Comparison of ENCODE assay signal across 17 cellular contexts in genomic region chr17:82156284-82156925, GRCh38. TPM values are rescaled to one million over a fixed set of nuclear protein-coding genes. Genes with fewer than 3 reads are reported as not detected.
DNase-seq lines count a peak whose midpoint lies in the region; ATAC-seq, FAIRE-seq and TF ChIP-seq lines count a peak whose summit lies in the region.
"Had no signal": no experiment of that assay in that cellular context is flagged by ENCODE, and none has a peak within 500 bp of the region (broad histone marks: within the 10 kb centered on the region; RNA-seq: fewer than 3 reads in every experiment).

No MANE protein-coding gene starts in this region.

- H3K4me1 ChIP-seq in BLaER1 (peaks cover 60% of the 10 kb centered on the region), IMR-90 (ENCODE audit: control insufficient read depth, insufficient read depth, low read length) (no peaks in the 10 kb centered on the region), kidney (ENCODE audit: control insufficient read depth in 1 of 2, insufficient read depth in 1 of 2, low read depth in 1 of 2, low read length in 2 of 2) (no peaks in the 10 kb centered on the region)
- H3K4me1 ChIP-seq: HAP-1 had no signal

- no TSS peak for BruUV-seq in IMR-90 (replicated peaks; lab: Mats Ljungman, UMichigan)

- intact Hi-C loops in IMR-90 (cut with micrococcal nuclease) (loop anchor here (10.0 kb wide), 1 partner anchor 192 kb away; the partner anchor contains the start of gene NOTUM), kidney (cut with DNase I) (loop anchor here (10.0 kb wide), 1 partner anchor 122 kb away; the partner anchor contains the start of genes DCXR and RAC3)

- no peak for FAIRE-seq in kidney (lab: Jason Lieb, UNC)
- FAIRE-seq: GM12878 had no signal

- dilution Hi-C loops in IMR-90 (cut with HindIII; ENCODE audit: low sequenced_read_pairs, unreplicated experiment), result no loop called here

- peak overlapping the region; percentile 21 for H3K27ac Mint-ChIP-seq in stimulated activated naive B cell treated with anti-CD40 and anti-IgM and Interleukin-4, amounts not matched to agents 10 μg/mL and 1 μg/mL and 100 μg/mL, for 72 hours
- H3K27ac Mint-ChIP-seq: CD8-positive, alpha-beta T cell had no signal

- H2BK15ac ChIP-seq in IMR-90 (ENCODE audit: low read depth, low read length), result no peak overlapping the region

- H3K27me3 ChIP-seq in BLaER1 (no peaks in the 10 kb centered on the region), IMR-90 (ENCODE audit: control insufficient read depth, insufficient read depth, low read length) (no peaks in the 10 kb centered on the region)

- no peaks in the 10 kb centered on the region for H3K9me3 Mint-ChIP-seq in stimulated activated naive B cell treated with anti-CD40 and anti-IgM and Interleukin-4, amounts not matched to agents 10 μg/mL and 1 μg/mL and 100 μg/mL, for 72 hours
- H3K9me3 Mint-ChIP-seq: CD8-positive, alpha-beta T cell had no signal

- CTCF ChIA-PET in IMR-90 (lab: Yijun Ruan, JAX), result interaction anchor here (2.1 kb wide), 1 partner anchor 126 kb away, joined by 4 read pairs; no protein-coding TSS in a partner anchor

- H3K9ac ChIP-seq in BLaER1, result peak overlapping the region; percentile 9; the same call in 1 of the 2 replicates
- no peak overlapping the region for H3K9ac ChIP-seq in IMR-90 (ENCODE audit: low read depth, low read length)
- H3K9ac ChIP-seq in kidney (ENCODE audit: low read length in 2 of 2), result no peak overlapping the region
- H3K9ac ChIP-seq: GM23248 had no signal

- no peak overlapping the region for H3K18ac ChIP-seq in IMR-90 (ENCODE audit: low read depth, low read length)

- H3K4me2 ChIP-seq in BLaER1 (peak overlapping the region; percentile 86), IMR-90 (ENCODE audit: low read depth, low read length) (no peak overlapping the region)

- H2BK120ac ChIP-seq in IMR-90 (ENCODE audit: low read depth, low read length), result no peak overlapping the region

- peaks cover 19% of the 10 kb centered on the region for H3K36me3 ChIP-seq in BLaER1
- H3K36me3 ChIP-seq in IMR-90 (ENCODE audit: control insufficient read depth, insufficient read depth, low read length), result peaks cover 21% of the 10 kb centered on the region
- H3K36me3 ChIP-seq in kidney (ENCODE audit: control insufficient read depth in 1 of 2, insufficient read depth in 2 of 2, low read length in 2 of 2), result peaks cover 8 to 19% of the 10 kb centered on the region in 2 donors

- H3K27me3 Mint-ChIP-seq in stimulated activated naive B cell treated with anti-CD40 and anti-IgM and Interleukin-4, amounts not matched to agents 10 μg/mL and 1 μg/mL and 100 μg/mL, for 72 hours, result no peaks in the 10 kb centered on the region

- no peak overlapping the region for H3K4me3 ChIP-seq in BLaER1
- no peak overlapping the region for H3K4me3 ChIP-seq in IMR-90 (ENCODE audit: insufficient read depth, low read depth, low read length)
- no peak overlapping the region for H3K4me3 ChIP-seq in kidney (ENCODE audit: low read length in 2 of 2)
- H3K4me3 ChIP-seq: GM12878, GM23248, HAP-1 had no signal

- H2AK5ac ChIP-seq in IMR-90 (ENCODE audit: low read depth, low read length), result no peak overlapping the region

- H4K20me1 ChIP-seq in BLaER1 (no peaks in the 10 kb centered on the region), IMR-90 (ENCODE audit: insufficient read depth, low read length) (no peaks in the 10 kb centered on the region; the same call in 1 of the 2 replicates)

- POLR2A ChIA-PET in IMR-90 (lab: Charles Lee; ENCODE audit: unreplicated experiment), result no interaction called here

- no peak overlapping the region for H4K8ac ChIP-seq in IMR-90 (ENCODE audit: low read depth in 2 of 2, low read length in 2 of 2)

- no peak overlapping the region for H3K4me3 Mint-ChIP-seq in stimulated activated naive B cell treated with anti-CD40 and anti-IgM and Interleukin-4, amounts not matched to agents 10 μg/mL and 1 μg/mL and 100 μg/mL, for 72 hours
- H3K4me3 Mint-ChIP-seq: CD8-positive, alpha-beta T cell had no signal

- no peaks in the 10 kb centered on the region for H3K9me3 ChIP-seq in BLaER1
- H3K9me3 ChIP-seq in IMR-90 (ENCODE audit: control insufficient read depth, insufficient read depth, low read length), result no peaks in the 10 kb centered on the region
- H3K9me3 ChIP-seq in kidney (ENCODE audit: control insufficient read depth in 1 of 2, low read length in 2 of 2), result no peaks in the 10 kb centered on the region
- H3K9me3 ChIP-seq: HAP-1 had no signal

- peaks cover 26 to 44% of the 10 kb centered on the region in 2 donors for H3K36me3 Mint-ChIP-seq in stimulated activated naive B cell treated with anti-CD40 and anti-IgM and Interleukin-4, amounts not matched to agents 10 μg/mL and 1 μg/mL and 100 μg/mL, for 72 hours

- peak overlapping the region; percentile 46 for H2AK9ac ChIP-seq in IMR-90 (replicated peaks; ENCODE audit: low read depth, low read length, poor library complexity)

- no peak for TF ChIP-seq POLR2A in IMR-90 (IDR thresholded peaks at IDR 0.05; ENCODE audit: low read depth, low read length)

- no peak overlapping the region for H4K91ac ChIP-seq in IMR-90 (ENCODE audit: insufficient read depth, low read depth, low read length)

- no peak overlapping the region for H3K4ac ChIP-seq in IMR-90 (ENCODE audit: low read depth, low read length)

- in situ Hi-C loops in IMR-90 (cut with MboI; ENCODE audit: low sequenced_read_pairs), result loop anchor here (5.0 kb wide), 1 partner anchor 124 kb away; the partner anchor contains the start of gene RAC3

- no peaks in the 10 kb centered on the region for H3K4me1 Mint-ChIP-seq in stimulated activated naive B cell treated with anti-CD40 and anti-IgM and Interleukin-4, amounts not matched to agents 10 μg/mL and 1 μg/mL and 100 μg/mL, for 72 hours

- H3K9me1 ChIP-seq in IMR-90 (ENCODE audit: insufficient read depth, low read length), result no peaks in the 10 kb centered on the region

- H2BK5ac ChIP-seq in IMR-90 (ENCODE audit: low read depth, low read length, poor library complexity, severe bottlenecking), result no peak overlapping the region

- H4K5ac ChIP-seq in IMR-90 (ENCODE audit: low read depth, low read length), result no peak overlapping the region

- H3K14ac ChIP-seq in IMR-90 (replicated peaks; ENCODE audit: low read depth, low read length), result no peak overlapping the region

- H3K56ac ChIP-seq in IMR-90 (ENCODE audit: extremely low read depth, insufficient read depth, low read length), result no peak overlapping the region

- no peak for TF ChIP-seq RAD21 in IMR-90 (IDR thresholded peaks at IDR 0.05; ENCODE audit: low read length)

- no peak overlapping the region for H2BK20ac ChIP-seq in IMR-90 (ENCODE audit: low read depth, low read length)

- H2AFZ ChIP-seq in IMR-90 (replicated peaks; ENCODE audit: low read length, poor library complexity), result no peak overlapping the region
- H2AFZ ChIP-seq: GM23248 had no signal

- TF ChIP-seq CTCF in IMR-90 (conservative IDR thresholded peaks at IDR 0.05; ENCODE audit: low read depth, low read length) (no peak), kidney (IDR thresholded peaks at IDR 0.05; ENCODE audit: borderline replicate concordance, extremely low read depth, insufficient read depth) (no peak)

- H3K79me1 ChIP-seq in IMR-90 (ENCODE audit: low read depth in 1 of 2, low read length in 2 of 2), result no peaks in the 10 kb centered on the region

- ATAC-seq in IMR-90 (ENCODE audit: low read depth) (no peak), GM21526 (IDR thresholded peaks at IDR 0.05; ENCODE audit: low FRiP score, unreplicated experiment) (no peak)
- no peak for ATAC-seq in stimulated activated naive B cell treated with anti-CD40 and anti-IgM and Interleukin-4, amounts not matched to agents 10 μg/mL and 1 μg/mL and 100 μg/mL, for 72 hours (replicated peaks)
- ATAC-seq: CD8-positive, alpha-beta T cell; GM12878 had no signal

- no peak overlapping the region for H3K23ac ChIP-seq in IMR-90 (ENCODE audit: low read depth, low read length)

- WGBS in IMR-90 (ENCODE audit: extremely low coverage in 2 of 2, insufficient read length in 1 of 2), 2 experiments, result 100% methylated on average over 4 of the region's 14 CpGs; no CpG with 5 or more reads in 1 of the 2 experiments

- peak overlapping the region; percentile 71; the same call in 1 of the 2 replicates for H3K27ac ChIP-seq in BLaER1
- H3K27ac ChIP-seq in IMR-90 (ENCODE audit: insufficient read depth, low read length), result no peak overlapping the region
- H3K27ac ChIP-seq in kidney (ENCODE audit: low read depth in 2 of 2, low read length in 2 of 2), result no peak overlapping the region
- H3K27ac ChIP-seq: GM23248 had no signal

- DNase-seq in IMR-90 (no peak), kidney (peak; percentile 67), NCI-H748 (lab: John Stamatoyannopoulos, UW; ENCODE audit: unreplicated experiment) (no peak), NCI-H446 treated with DMSO at 0.1 percent for 48 hours (lab: John Stamatoyannopoulos, UW) (no peak), anterior cingulate cortex (lab: John Stamatoyannopoulos, UW) (no peak)
- no peak for DNase-seq in stimulated activated naive B cell treated with anti-CD40 and anti-IgM and Interleukin-4, amounts not matched to agents 10 μg/mL and 1 μg/mL and 100 μg/mL, for 72 hours
- DNase-seq: 8988T; AML-193; Calu3; CD8-positive, alpha-beta T cell; DMS79 treated with DMSO at 0.1 percent for 48 hours; GF-D8; GM23248 had no signal

TF ChIP-seq in IMR-90, 13 proteins besides CTCF, POLR2A, EP300 and RAD21 (continues in another document):
- TF ChIP-seq, protein P1, sequence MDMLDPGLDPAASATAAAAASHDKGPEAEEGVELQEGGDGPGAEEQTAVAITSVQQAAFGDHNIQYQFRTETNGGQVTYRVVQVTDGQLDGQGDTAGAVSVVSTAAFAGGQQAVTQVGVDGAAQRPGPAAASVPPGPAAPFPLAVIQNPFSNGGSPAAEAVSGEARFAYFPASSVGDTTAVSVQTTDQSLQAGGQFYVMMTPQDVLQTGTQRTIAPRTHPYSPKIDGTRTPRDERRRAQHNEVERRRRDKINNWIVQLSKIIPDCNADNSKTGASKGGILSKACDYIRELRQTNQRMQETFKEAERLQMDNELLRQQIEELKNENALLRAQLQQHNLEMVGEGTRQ (IDR thresholded peaks at IDR 0.05; ENCODE audit: low read depth, low read length), result no peak
- TF ChIP-seq CHD1 (IDR thresholded peaks at IDR 0.05; ENCODE audit: low read depth, low read length) (no peak), SMC3 (IDR thresholded peaks at IDR 0.05; ENCODE audit: low read depth, low read length) (no peak), RCOR1 (IDR thresholded peaks at IDR 0.05; ENCODE audit: insufficient replicate concordance, low read length) (no peak), BHLHE40 (IDR thresholded peaks at IDR 0.05; ENCODE audit: low read depth, low read length) (no peak)

RNA-seq across cellular contexts. Expression of gene CCDC57, which starts 56.2 kb away (rescaled TPM):
- total RNA-seq in IMR-90 (2012; rRNA removed) (6.9 and 7.3 TPM in 2 replicates), kidney (79.4 TPM)
- polyA plus RNA-seq in IMR-90 (2012; rRNA removed) (31.3 and 32.4 TPM in 2 replicates), kidney (ENCODE audit: insufficient read depth, low read depth, low replicate concordance) (46.7 TPM)
- 5.1 and 6.2 TPM in 2 replicates for polyA plus RNA-seq in IMR-90 (2012; cell fraction: cytosol; rRNA removed)
- 259 and 322 TPM in 2 replicates for polyA plus RNA-seq in IMR-90 (2012; cell fraction: nucleus; rRNA removed; ENCODE audit: low replicate concordance)

RNA-seq across cellular contexts. Expression of gene FASN, which starts 58.4 kb away (rescaled TPM):
- total RNA-seq in IMR-90 (2012; rRNA removed), result 12.4 and 15.3 TPM in 2 replicates
- polyA plus RNA-seq in IMR-90 (2012; rRNA removed), result 56.0 and 68.5 TPM in 2 replicates
- polyA plus RNA-seq in IMR-90 (2012; cell fraction: cytosol; rRNA removed), result 22.8 and 57.7 TPM in 2 replicates
- 126 and 440 TPM in 2 replicates for polyA plus RNA-seq in IMR-90 (2012; cell fraction: nucleus; rRNA removed; ENCODE audit: low replicate concordance)
- total RNA-seq in kidney, result 43.3 TPM
- 13.6 TPM for polyA plus RNA-seq in kidney (ENCODE audit: insufficient read depth, low read depth, low replicate concordance)
